In genomic region chr2:226121339-226121738, GRCh38 we compare ENCODE assay signal across 25 cellular contexts.
DNase-seq lines count a peak whose midpoint lies in the region; ATAC-seq and TF ChIP-seq lines count a peak whose summit lies in the region.
"Had no signal": no experiment of that assay in that cellular context is flagged by ENCODE, and none has a peak within 500 bp of the region (broad histone marks: within the 10 kb centered on the region; RNA-seq: fewer than 3 reads in every experiment).

No MANE protein-coding gene starts in this region.

- no peak overlapping the region for H2BK12ac ChIP-seq in mesenchymal stem cell (ENCODE audit: low read length in 2 of 2)

- TF ChIP-seq RAD21 in IMR-90 (IDR thresholded peaks at IDR 0.05; ENCODE audit: low read length): no peak

- H3K9me3 ChIP-seq in IMR-90 (ENCODE audit: control insufficient read depth, insufficient read depth, low read length) (no peaks in the 10 kb centered on the region), mesenchymal stem cell (ENCODE audit: control insufficient read depth, low read length) (no peaks in the 10 kb centered on the region)
- H3K9me3 ChIP-seq: ovary, SJCRH30, upper lobe of left lung had no signal

- no peaks in the 10 kb centered on the region for H3K4me1 Mint-ChIP-seq in activated CD4-positive, alpha-beta T cell treated with anti-CD3 and anti-CD28 coated beads, Interleukin-2, amount 10 ng/mL, durations not matched to agents 24 days and 14 days
- H3K4me1 Mint-ChIP-seq: CD4-positive, alpha-beta memory T cell; central memory CD8-positive, alpha-beta T cell; natural killer cell had no signal

- H3K27ac ChIP-seq in IMR-90 (ENCODE audit: insufficient read depth, low read length): no peak overlapping the region
- no peak overlapping the region for H3K27ac ChIP-seq in mesenchymal stem cell (ENCODE audit: low read length, poor library complexity, severe bottlenecking)
- H3K27ac ChIP-seq: ovary, SJCRH30 had no signal

- H3K4ac ChIP-seq in IMR-90 (ENCODE audit: low read depth, low read length): no peak overlapping the region; the same call in 1 of the 2 replicates
- no peak overlapping the region for H3K4ac ChIP-seq in mesenchymal stem cell (ENCODE audit: low read depth in 1 of 2, low read length in 2 of 2)

- DNase-seq in IMR-90 (peak; percentile 17), choroid plexus epithelial cell (ENCODE audit: low read depth) (peak; percentile 61), mesenchymal stem cell (no peak), middle frontal gyrus (ENCODE audit: extremely low spot score, low spot score) (no peak)
- DNase-seq in activated CD4-positive, alpha-beta T cell treated with anti-CD3 and anti-CD28 coated beads, Interleukin-2, amount 10 ng/mL, durations not matched to agents 24 days and 14 days: no peak
- DNase-seq: activated CD4-positive, CD25-positive, alpha-beta regulatory T cell treated with anti-CD3 and anti-CD28 coated beads, Interleukin-2, amount 50 U/mL, for 72 hours; activated CD8-positive, alpha-beta T cell treated with anti-CD3 and anti-CD28 coated beads, Interleukin-2, amount 10 ng/mL, durations not matched to agents 7 days and 5 days; activated effector memory CD4-positive, alpha-beta T cell treated with Interleukin-2 at 50 U/mL for 16 hours; activated naive CD8-positive, alpha-beta T cell treated with anti-CD3 and anti-CD28 coated beads for 36 hours; CD4-positive, alpha-beta memory T cell; glutamatergic neuron; islet precursor cell; midbrain; natural killer cell; NCI-H1105; NCI-H187 treated with DMSO at 0.1 percent for 48 hours; NCI-H69; ovary; SJCRH30; stimulated activated CD4-positive, alpha-beta T cell treated with anti-CD3 and anti-CD28 coated beads, Interleukin-1b, Interleukin-23, amount 100 ng/mL, for 48 hours; upper lobe of left lung had no signal

- ATAC-seq in IMR-90 (ENCODE audit: low read depth) (no peak), HG02938 (IDR thresholded peaks at IDR 0.05; ENCODE audit: unreplicated experiment) (no peak), HG02678 (IDR thresholded peaks at IDR 0.05; ENCODE audit: unreplicated experiment) (no peak)
- ATAC-seq: activated CD8-positive, alpha-beta T cell treated with anti-CD3 and anti-CD28 coated beads, Interleukin-2, amount 10 ng/mL, durations not matched to agents 7 days and 5 days; natural killer cell had no signal

- TF ChIP-seq CTCF in IMR-90 (conservative IDR thresholded peaks at IDR 0.05; ENCODE audit: low read depth, low read length) (no peak), choroid plexus epithelial cell (conservative IDR thresholded peaks at IDR 0.05; ENCODE audit: low read depth, low read length) (no peak)

- peak overlapping the region in 1 of 2 experiments; percentile 62; a peak in 1 of 4 replicates for H4K8ac ChIP-seq in IMR-90 (ENCODE audit: low read depth in 2 of 2, low read length in 2 of 2)
- no peak overlapping the region for H4K8ac ChIP-seq in mesenchymal stem cell (ENCODE audit: low read length)

- peak overlapping the region; percentile 84; the same call in 1 of the 3 replicates for H2BK15ac ChIP-seq in IMR-90 (ENCODE audit: low read depth, low read length)
- no peak overlapping the region for H2BK15ac ChIP-seq in mesenchymal stem cell (ENCODE audit: low read depth, poor library complexity, severe bottlenecking)

- H3K27me3 ChIP-seq in IMR-90 (ENCODE audit: control insufficient read depth, insufficient read depth, low read length): no peaks in the 10 kb centered on the region
- no peaks in the 10 kb centered on the region for H3K27me3 ChIP-seq in mesenchymal stem cell (ENCODE audit: control insufficient read depth in 1 of 2, insufficient read depth in 1 of 2, low read length in 2 of 2)
- H3K27me3 ChIP-seq: ovary, SJCRH30, upper lobe of left lung had no signal

- TF ChIP-seq POLR2A in IMR-90 (IDR thresholded peaks at IDR 0.05; ENCODE audit: low read depth, low read length): no peak

- no peaks in the 10 kb centered on the region for H3K9me3 Mint-ChIP-seq in activated CD4-positive, alpha-beta T cell treated with anti-CD3 and anti-CD28 coated beads, Interleukin-2, amount 10 ng/mL, durations not matched to agents 24 days and 14 days
- H3K9me3 Mint-ChIP-seq: activated naive CD8-positive, alpha-beta T cell treated with anti-CD3 and anti-CD28 coated beads for 36 hours; central memory CD8-positive, alpha-beta T cell had no signal

- H3K36me3 Mint-ChIP-seq in activated CD4-positive, alpha-beta T cell treated with anti-CD3 and anti-CD28 coated beads, Interleukin-2, amount 10 ng/mL, durations not matched to agents 24 days and 14 days (ENCODE audit: low read depth): no peaks in the 10 kb centered on the region
- H3K36me3 Mint-ChIP-seq: activated naive CD8-positive, alpha-beta T cell treated with anti-CD3 and anti-CD28 coated beads for 36 hours; CD4-positive, alpha-beta memory T cell; natural killer cell had no signal

- H2AK5ac ChIP-seq in IMR-90 (ENCODE audit: low read depth, low read length): no peak overlapping the region; the same call in 1 of the 2 replicates
- H2AK5ac ChIP-seq in mesenchymal stem cell (ENCODE audit: low read length, severe bottlenecking): no peak overlapping the region

- H2BK120ac ChIP-seq in IMR-90 (ENCODE audit: low read depth, low read length) (peak overlapping the region; percentile 62), mesenchymal stem cell (ENCODE audit: low read depth, low read length) (no peak overlapping the region)

- H3K27ac Mint-ChIP-seq in activated CD4-positive, alpha-beta T cell treated with anti-CD3 and anti-CD28 coated beads, Interleukin-2, amount 10 ng/mL, durations not matched to agents 24 days and 14 days: no peak overlapping the region
- H3K27ac Mint-ChIP-seq: activated CD8-positive, alpha-beta T cell treated with anti-CD3 and anti-CD28 coated beads, Interleukin-2, amount 10 ng/mL, durations not matched to agents 7 days and 5 days; activated naive CD8-positive, alpha-beta T cell treated with anti-CD3 and anti-CD28 coated beads for 36 hours; CD4-positive, alpha-beta memory T cell; natural killer cell had no signal

- no peak overlapping the region for H2AK9ac ChIP-seq in IMR-90 (replicated peaks; ENCODE audit: low read depth, low read length, poor library complexity)

- no CpG with 5 or more reads among the region's 1 CpG for WGBS in IMR-90 (ENCODE audit: extremely low coverage in 2 of 2, insufficient read length in 1 of 2), 2 experiments
- no CpG with 5 or more reads among the region's 1 CpG for WGBS in mesenchymal stem cell

- no peaks in the 10 kb centered on the region for H3K36me3 ChIP-seq in IMR-90 (ENCODE audit: control insufficient read depth, insufficient read depth, low read length)
- H3K36me3 ChIP-seq in mesenchymal stem cell (ENCODE audit: control insufficient read depth in 1 of 2, insufficient read depth in 2 of 2, low read depth in 1 of 2, low read length in 2 of 2): no peaks in the 10 kb centered on the region
- H3K36me3 ChIP-seq: ovary, SJCRH30, upper lobe of left lung had no signal

- CTCF ChIA-PET in IMR-90 (lab: Yijun Ruan, JAX): interaction anchor here (0.6 kb wide), 1 partner anchor 18 kb away, joined by 3 read pairs; no protein-coding TSS in a partner anchor

- no peak overlapping the region for H3K4me3 Mint-ChIP-seq in activated CD4-positive, alpha-beta T cell treated with anti-CD3 and anti-CD28 coated beads, Interleukin-2, amount 10 ng/mL, durations not matched to agents 24 days and 14 days
- H3K4me3 Mint-ChIP-seq: activated CD8-positive, alpha-beta T cell treated with anti-CD3 and anti-CD28 coated beads, Interleukin-2, amount 10 ng/mL, durations not matched to agents 7 days and 5 days; activated naive CD8-positive, alpha-beta T cell treated with anti-CD3 and anti-CD28 coated beads for 36 hours; CD4-positive, alpha-beta memory T cell; central memory CD8-positive, alpha-beta T cell; natural killer cell had no signal

- H3K9ac ChIP-seq in IMR-90 (ENCODE audit: low read depth, low read length): no peak overlapping the region
- peak overlapping the region; percentile 49 for H3K9ac ChIP-seq in mesenchymal stem cell (ENCODE audit: low read length)

- H3K14ac ChIP-seq in IMR-90 (replicated peaks; ENCODE audit: low read depth, low read length) (no peak overlapping the region), mesenchymal stem cell (ENCODE audit: low read length in 2 of 2) (no peak overlapping the region)

- H3K4me3 ChIP-seq in IMR-90 (ENCODE audit: insufficient read depth, low read depth, low read length) (no peak overlapping the region), choroid plexus epithelial cell (ENCODE audit: low read depth, low read length) (no peak overlapping the region), mesenchymal stem cell (ENCODE audit: insufficient read depth in 1 of 2, low read depth in 1 of 2, low read length in 2 of 2) (no peak overlapping the region)
- H3K4me3 ChIP-seq: ovary, SJCRH30, skin epidermis, upper lobe of left lung had no signal

- H3K79me1 ChIP-seq in IMR-90 (ENCODE audit: low read depth in 1 of 2, low read length in 2 of 2) (no peaks in the 10 kb centered on the region), mesenchymal stem cell (replicated peaks; ENCODE audit: low read length, poor library complexity, severe bottlenecking) (no peaks in the 10 kb centered on the region)

- dilution Hi-C loops in IMR-90 (cut with HindIII; ENCODE audit: low sequenced_read_pairs, unreplicated experiment): no loop called here

- H4K5ac ChIP-seq in IMR-90 (ENCODE audit: low read depth, low read length): peak overlapping the region; percentile 52; the same call in 1 of the 2 replicates

- H4K20me1 ChIP-seq in IMR-90 (ENCODE audit: insufficient read depth, low read length): no peaks in the 10 kb centered on the region

- BruUV-seq in IMR-90 (replicated peaks; lab: Mats Ljungman, UMichigan): no TSS peak

- H2AFZ ChIP-seq in IMR-90 (replicated peaks; ENCODE audit: low read length, poor library complexity) (no peak overlapping the region), mesenchymal stem cell (ENCODE audit: low read depth, low read length) (no peak overlapping the region)

- no peak overlapping the region for H3K23ac ChIP-seq in IMR-90 (ENCODE audit: low read depth, low read length)
- no peak overlapping the region for H3K23ac ChIP-seq in mesenchymal stem cell (ENCODE audit: low read length in 2 of 2)

- H3K4me2 ChIP-seq in IMR-90 (ENCODE audit: low read depth, low read length) (peak overlapping the region; percentile 50; the same call in 1 of the 2 replicates), mesenchymal stem cell (ENCODE audit: low read length, poor library complexity, severe bottlenecking) (no peak overlapping the region)

- H3K18ac ChIP-seq in IMR-90 (ENCODE audit: low read depth, low read length) (peak overlapping the region; percentile 96; the same call in 1 of the 2 replicates), mesenchymal stem cell (ENCODE audit: low read depth in 1 of 2, low read length in 2 of 2) (no peak overlapping the region)

- no peaks in the 10 kb centered on the region for H3K27me3 Mint-ChIP-seq in activated CD4-positive, alpha-beta T cell treated with anti-CD3 and anti-CD28 coated beads, Interleukin-2, amount 10 ng/mL, durations not matched to agents 24 days and 14 days
- H3K27me3 Mint-ChIP-seq: central memory CD8-positive, alpha-beta T cell had no signal

- POLR2A ChIA-PET in IMR-90 (lab: Charles Lee; ENCODE audit: unreplicated experiment): interaction anchor here (0.6 kb wide), 1 partner anchor 85 kb away, joined by 4 read pairs; no protein-coding TSS in a partner anchor

- no peak overlapping the region for H3K56ac ChIP-seq in IMR-90 (ENCODE audit: extremely low read depth, insufficient read depth, low read length)

- H3K9me1 ChIP-seq in IMR-90 (ENCODE audit: insufficient read depth, low read length): no peaks in the 10 kb centered on the region

- H2BK20ac ChIP-seq in IMR-90 (ENCODE audit: low read depth, low read length): peak overlapping the region; percentile 65; the same call in 1 of the 2 replicates

- intact Hi-C loops in IMR-90 (cut with micrococcal nuclease): no loop called here
- intact Hi-C loops in activated CD4-positive, alpha-beta T cell treated with anti-CD3 and anti-CD28 coated beads, Interleukin-2, amount 10 ng/mL, durations not matched to agents 24 days and 14 days (cut with micrococcal nuclease): no loop called here

- H2BK5ac ChIP-seq in IMR-90 (ENCODE audit: low read depth, low read length, poor library complexity, severe bottlenecking): peak overlapping the region; percentile 64
- no peak overlapping the region for H2BK5ac ChIP-seq in mesenchymal stem cell (ENCODE audit: low read depth, low read length, poor library complexity, severe bottlenecking)

- in situ Hi-C loops in IMR-90 (cut with MboI; ENCODE audit: low sequenced_read_pairs): no loop called here

- no peak overlapping the region for H4K91ac ChIP-seq in IMR-90 (ENCODE audit: insufficient read depth, low read depth, low read length)
- no peak overlapping the region for H4K91ac ChIP-seq in mesenchymal stem cell (ENCODE audit: low read length)

- H3K4me1 ChIP-seq in IMR-90 (ENCODE audit: control insufficient read depth, insufficient read depth, low read length) (peaks cover 7% of the 10 kb centered on the region), mesenchymal stem cell (ENCODE audit: control insufficient read depth, insufficient read depth, low read depth, low read length) (peaks cover 2% of the 10 kb centered on the region)

Comparison
In these comparisons a context has a peak if more than half of its experiments do, and no peak if none do; other contexts are left out.
1. DNase-seq: peak in IMR-90 (single experiment) and choroid plexus epithelial cell (single experiment); none in mesenchymal stem cell (single experiment), activated CD4-positive, alpha-beta T cell treated with anti-CD3 and anti-CD28 coated beads, Interleukin-2, amount 10 ng/mL, durations not matched to agents 24 days and 14 days (single experiment) and middle frontal gyrus (single experiment).